In genomic region chr17:58657962-58658803, GRCh38 we compare ENCODE assay signal across 8 cellular contexts. TPM values are rescaled to one million over a fixed set of nuclear protein-coding genes. Genes with fewer than 3 reads are reported as not detected.
DNase-seq lines count a peak whose midpoint lies in the region; ATAC-seq, FAIRE-seq and TF ChIP-seq lines count a peak whose summit lies in the region.
"Not testable (repeated sequence)": the region's sequence is repeated elsewhere in the genome, so short reads cannot be mapped to it uniquely, and the experiment has no call there.

No MANE protein-coding gene starts in this region.

- H3K4me2 ChIP-seq in BLaER1 (peak overlapping the region; percentile 71), OCI-LY1 (ENCODE audit: low read length) (peak overlapping the region; percentile 68; the same call in 1 of the 2 replicates)

- POLR2A ChIA-PET in activated CD8-positive, alpha-beta T cell treated with anti-CD3 and anti-CD28 coated beads for 36 hours (lab: Charles Lee) = interaction anchor here (0.7 to 9.8 kb wide), 16 partner anchors 9 to 344 kb away, joined by 3 to 235 read pairs (median 3); partner anchors contain the start of genes RAD51C and TEX14

- peaks cover 11% of the 10 kb centered on the region for H3K9me3 Mint-ChIP-seq in HFFc6
- not testable (repeated sequence) for H3K9me3 Mint-ChIP-seq in activated CD8-positive, alpha-beta T cell treated with anti-CD3 and anti-CD28 coated beads for 36 hours; naive B cell

- H3K27me3 ChIP-seq in BLaER1; OCI-LY1 (ENCODE audit: insufficient read depth, low read length); bronchial epithelial cell (ENCODE audit: control insufficient read depth, insufficient read depth, low read length); heart right ventricle: not testable (repeated sequence)

- CTCF ChIA-PET in activated CD8-positive, alpha-beta T cell treated with anti-CD3 and anti-CD28 coated beads for 36 hours (lab: Charles Lee) = interaction anchor here (1.3 kb wide), 1 partner anchor 70 kb away, joined by 5 read pairs; no protein-coding TSS in a partner anchor

- intact Hi-C loops in activated CD8-positive, alpha-beta T cell treated with anti-CD3 and anti-CD28 coated beads for 36 hours (cut with micrococcal nuclease) = not testable (repeated sequence)
- intact Hi-C loops in heart right ventricle (cut with DNase I) = loop anchor here in 3 of 10 donors (2.0 kb wide), 2 partner anchors 25 to 35 kb away; partner anchors contain the start of genes RAD51C (in 1 of the 3) and TEX14 (in 1 of the 3)

- H3K79me2 ChIP-seq in OCI-LY1 (ENCODE audit: insufficient read depth, low read length) = not testable (repeated sequence)

- not testable (repeated sequence) for H3K36me3 Mint-ChIP-seq in HFFc6 (ENCODE audit: low read depth); activated CD8-positive, alpha-beta T cell treated with anti-CD3 and anti-CD28 coated beads for 36 hours (ENCODE audit: low read depth); naive B cell

- not testable (repeated sequence) for FAIRE-seq in bronchial epithelial cell (lab: Jason Lieb, UNC)

- TF ChIP-seq CTCF in HFFc6 (IDR thresholded peaks at IDR 0.05); OCI-LY1 (IDR thresholded peaks at IDR 0.05; ENCODE audit: low read length); activated CD8-positive, alpha-beta T cell treated with anti-CD3 and anti-CD28 coated beads for 36 hours (IDR thresholded peaks at IDR 0.05); bronchial epithelial cell (IDR thresholded peaks at IDR 0.05; ENCODE audit: insufficient read depth, low read length, severe bottlenecking); heart right ventricle (IDR thresholded peaks at IDR 0.05): not testable (repeated sequence)

- WGBS in heart right ventricle, 2 donors = 70 to 72% methylated on average over 10 of the region's 10 CpGs

- not testable (repeated sequence) for H4K20me1 ChIP-seq in BLaER1; OCI-LY1 (ENCODE audit: insufficient read depth, low read length)

- H3K36me3 ChIP-seq in BLaER1; OCI-LY1 (ENCODE audit: insufficient read depth, low read length); bronchial epithelial cell (ENCODE audit: control insufficient read depth, insufficient read depth, low read length); heart right ventricle: not testable (repeated sequence)

- H3K4me1 ChIP-seq in BLaER1 (peaks cover 13% of the 10 kb centered on the region), heart right ventricle (peaks cover 0 to 15% (median 3%) of the 10 kb centered on the region in 9 donors)
- H3K4me1 ChIP-seq in OCI-LY1 (ENCODE audit: insufficient read depth, low read length, severe bottlenecking) = not testable (repeated sequence)

- H3K4me3 Mint-ChIP-seq in HFFc6 (peak overlapping the region; percentile 78; the same call in 1 of the 2 replicates), naive B cell (peak overlapping the region; percentile 80 to 94 (median 87))
- peak overlapping the region; percentile 72 for H3K4me3 Mint-ChIP-seq in activated CD8-positive, alpha-beta T cell treated with anti-CD3 and anti-CD28 coated beads for 36 hours

- H3K9me3 ChIP-seq in BLaER1; OCI-LY1 (ENCODE audit: low read length); heart right ventricle: not testable (repeated sequence)

- H3K9me2 ChIP-seq in OCI-LY1 (ENCODE audit: low read depth, low read length) = not testable (repeated sequence)

- not testable (repeated sequence) for H3K27ac ChIP-seq in BLaER1; OCI-LY1 (ENCODE audit: low read depth, low read length, poor library complexity, severe bottlenecking)
- peak overlapping the region in 9 of 10 donors; percentile 39 to 93 (median 79) for H3K27ac ChIP-seq in heart right ventricle

- H3K4me3 ChIP-seq in BLaER1 = peak overlapping the region; percentile 51
- H3K4me3 ChIP-seq in OCI-LY1 (ENCODE audit: low read depth, low read length, poor library complexity, severe bottlenecking); bronchial epithelial cell (ENCODE audit: low read depth, low read length): not testable (repeated sequence)
- peak overlapping the region in 6 of 10 donors; percentile 49 to 58 (median 55) for H3K4me3 ChIP-seq in heart right ventricle

- DNase-seq in HFFc6 = peak; percentile 75
- DNase-seq in activated CD8-positive, alpha-beta T cell treated with anti-CD3 and anti-CD28 coated beads for 36 hours = peak; percentile 25
- DNase-seq in bronchial epithelial cell (ENCODE audit: low read depth) = peak; percentile 58
- not testable (repeated sequence) for DNase-seq in heart right ventricle, naive B cell
- DNase-seq in stimulated activated CD4-positive, alpha-beta T cell treated with anti-CD3 and anti-CD28 coated beads, Interleukin-4, amount 100 ng/mL, for 24 hours = peak; percentile 4

- H3K27ac Mint-ChIP-seq in HFFc6 = not testable (repeated sequence)
- peak overlapping the region; percentile 99 for H3K27ac Mint-ChIP-seq in activated CD8-positive, alpha-beta T cell treated with anti-CD3 and anti-CD28 coated beads for 36 hours
- peak overlapping the region in 5 of 6 donors; percentile 100 for H3K27ac Mint-ChIP-seq in naive B cell

- not testable (repeated sequence) for H3F3A ChIP-seq in OCI-LY1 (ENCODE audit: insufficient read depth, low read length)

- not testable (repeated sequence) for H3K9ac ChIP-seq in BLaER1; OCI-LY1 (ENCODE audit: low read length)

- H2AFZ ChIP-seq in OCI-LY1 (ENCODE audit: low read length) = not testable (repeated sequence)

- H3K4me1 Mint-ChIP-seq in HFFc6 (ENCODE audit: low read depth) (peaks cover 18% of the 10 kb centered on the region), naive B cell (peaks cover 14 to 18% (median 16%) of the 10 kb centered on the region in 3 donors)
- H3K4me1 Mint-ChIP-seq in activated CD8-positive, alpha-beta T cell treated with anti-CD3 and anti-CD28 coated beads for 36 hours (ENCODE audit: low read depth) = peaks cover 18% of the 10 kb centered on the region

- H3K27me3 Mint-ChIP-seq in HFFc6 (ENCODE audit: insufficient read depth) = peaks cover 13% of the 10 kb centered on the region
- not testable (repeated sequence) for H3K27me3 Mint-ChIP-seq in activated CD8-positive, alpha-beta T cell treated with anti-CD3 and anti-CD28 coated beads for 36 hours; naive B cell

- ATAC-seq in activated CD8-positive, alpha-beta T cell treated with anti-CD3 and anti-CD28 coated beads for 36 hours = peak; percentile 6
- not testable (repeated sequence) for ATAC-seq in heart right ventricle; naive B cell (ENCODE audit: low read depth in 2 of 2)

RNA-seq across cellular contexts. Expression of gene TEX14, which starts 33.7 kb away (rescaled TPM):
- under 1 TPM in 1 of 6 experiments, not detected in 5; 0.20 TPM for total RNA-seq in HFFc6 (2021; fragmentation: NEBNext Ultra II Directional; extraction: Animal tissue kit (Norgen Biotek cat#: 25700))
- total RNA-seq in activated CD8-positive, alpha-beta T cell treated with anti-CD3 and anti-CD28 coated beads for 36 hours = under 1 TPM; 0.23 to 0.31 TPM
- total RNA-seq in bronchial epithelial cell = under 0.01 TPM in 1 of 2 replicates, not detected in the other
- total RNA-seq in heart right ventricle = under 1 TPM in 6 of 10 donors, not detected in 4; 0.05 to 0.19 (median 0.14) TPM
- under 1 TPM; 0.07 to 0.88 TPM for polyA plus RNA-seq in heart right ventricle
- 1 to 10 TPM in 1 of 6 donors, under 1 TPM in 2, not detected in 3; 0.26 to 1.0 (median 0.44) TPM for polyA plus RNA-seq in naive B cell (ENCODE audit: low read depth in 6 of 6)

RNA-seq across cellular contexts. Expression of gene RAD51C, which starts 34.2 kb away (rescaled TPM):
- total RNA-seq in HFFc6 (2021; fragmentation: NEBNext Ultra II Directional; extraction: Animal tissue kit (Norgen Biotek cat#: 25700)) = 10 to 100 TPM; 20.8 to 27.4 (median 24.8) TPM
- total RNA-seq in activated CD8-positive, alpha-beta T cell treated with anti-CD3 and anti-CD28 coated beads for 36 hours = 10 to 100 TPM; 73.3 to 76.8 TPM
- total RNA-seq in bronchial epithelial cell (17.6 and 34.4 TPM in 2 replicates), heart right ventricle (10 to 100 TPM; 33.2 to 40.7 (median 37.6) TPM)
- polyA plus RNA-seq in heart right ventricle (10 to 100 TPM; 19.4 to 33.1 TPM), naive B cell (ENCODE audit: low read depth in 6 of 6) (10 to 100 TPM; 44.9 to 96.2 (median 53.0) TPM)
